11 cellular contexts compared by ENCODE assay signal in the genomic region with DNA sequence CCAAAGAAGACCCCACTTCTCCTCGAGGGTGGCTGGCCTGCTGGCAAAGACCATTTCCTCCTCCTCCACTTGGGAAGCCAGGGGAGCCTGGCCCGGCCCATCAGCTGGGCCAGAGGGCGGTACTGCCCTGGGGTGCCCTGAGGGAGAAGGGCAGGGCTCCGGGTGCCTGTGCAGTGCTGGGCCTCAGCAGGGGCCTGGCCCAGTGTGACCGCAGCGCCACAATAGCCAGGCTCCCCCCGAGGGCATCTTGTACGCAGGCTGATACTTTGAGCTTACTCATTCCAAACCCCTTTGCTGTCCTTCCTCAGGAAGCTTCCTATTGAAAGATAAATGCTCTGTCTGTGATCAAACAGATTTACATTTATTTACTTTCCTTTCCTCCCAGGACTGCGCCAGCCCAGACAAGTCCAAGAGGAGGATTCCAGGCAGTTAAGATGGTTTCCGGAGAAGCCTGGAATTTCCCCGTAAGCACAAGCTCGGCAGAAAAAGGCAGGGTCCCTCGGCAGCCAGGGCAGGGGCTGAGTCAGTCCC.
DNase-seq lines count a peak whose midpoint lies in the region; ATAC-seq, FAIRE-seq and TF ChIP-seq lines count a peak whose summit lies in the region.
"Had no signal": no experiment of that assay in that cellular context is flagged by ENCODE, and none has a peak within 500 bp of the region (broad histone marks: within the 10 kb centered on the region; RNA-seq: fewer than 3 reads in every experiment).

No MANE protein-coding gene starts in this region.

- ATAC-seq in A549 (peak in 1 of 2 experiments; percentile 42; a peak in 2 of 6 replicates), HG03521 (IDR thresholded peaks at IDR 0.05; ENCODE audit: unreplicated experiment) (no peak), GM18511 (IDR thresholded peaks at IDR 0.05; ENCODE audit: unreplicated experiment) (no peak)
- ATAC-seq: mucosa of descending colon, T-cell had no signal

- no peak for TF ChIP-seq RAD21 in A549 (conservative IDR thresholded peaks at IDR 0.05 in 1 of 2, IDR thresholded peaks at IDR 0.05 in 1 of 2)

- no peaks in the 10 kb centered on the region for H3K9me3 ChIP-seq in A549
- no peaks in the 10 kb centered on the region for H3K9me3 ChIP-seq in CD8-positive, alpha-beta memory T cell (ENCODE audit: low read length)
- H3K9me3 ChIP-seq: mucosa of descending colon had no signal

- H3K9me3 Mint-ChIP-seq in mesothelial cell of epicardium: no peaks in the 10 kb centered on the region
- no peaks in the 10 kb centered on the region for H3K9me3 Mint-ChIP-seq in CD8-positive, alpha-beta memory T cell
- H3K9me3 Mint-ChIP-seq: T-cell had no signal

- no peak overlapping the region for H3K4me3 ChIP-seq in A549
- no peak overlapping the region for H3K4me3 ChIP-seq in CD8-positive, alpha-beta memory T cell (ENCODE audit: low read length)
- H3K4me3 ChIP-seq: mucosa of descending colon had no signal

- peaks cover 26% of the 10 kb centered on the region for H3K4me1 ChIP-seq in A549
- no peaks in the 10 kb centered on the region for H3K4me1 ChIP-seq in CD8-positive, alpha-beta memory T cell (ENCODE audit: insufficient read depth, low read length)

- no peaks in the 10 kb centered on the region for H3K36me3 ChIP-seq in CD8-positive, alpha-beta memory T cell (ENCODE audit: insufficient read depth, low read length)

- no peaks in the 10 kb centered on the region for H3K27me3 ChIP-seq in CD8-positive, alpha-beta memory T cell (ENCODE audit: insufficient read depth, low read length, poor library complexity, severe bottlenecking)

- peaks cover 2% of the 10 kb centered on the region for H3K27me3 Mint-ChIP-seq in mesothelial cell of epicardium (ENCODE audit: low read depth)
- H3K27me3 Mint-ChIP-seq in CD8-positive, alpha-beta memory T cell: peaks cover 3 to 19% of the 10 kb centered on the region in 2 donors

- TF ChIP-seq CTCF in A549 (IDR thresholded peaks at IDR 0.05) (no peak), mesothelial cell of epicardium (IDR thresholded peaks at IDR 0.05; ENCODE audit: unreplicated experiment) (no peak)

- no peak for FAIRE-seq in A549 (lab: Jason Lieb, UNC)

- WGBS in A549 (ENCODE audit: missing lambda C conversion rate): 39% methylated on average over 10 of the region's 13 CpGs

- no peak overlapping the region for H3K4me3 Mint-ChIP-seq in mesothelial cell of epicardium
- H3K4me3 Mint-ChIP-seq in CD8-positive, alpha-beta memory T cell: no peak overlapping the region
- H3K4me3 Mint-ChIP-seq: T-cell had no signal

- DNase-seq in A549 (ENCODE audit: low read depth in 1 of 2, low spot score in 1 of 2) (peak; percentile 14), NCI-H146 treated with DMSO at 0.1 percent for 48 hours (lab: John Stamatoyannopoulos, UW; ENCODE audit: unreplicated experiment) (peak; percentile 77), dermis blood vessel endothelial cell (peak; percentile 91), mesothelial cell of epicardium (ENCODE audit: low spot score in 2 of 2, unreplicated experiment in 2 of 2) (peak in 1 of 2 experiments; percentile 55), NCI-H1436 treated with DMSO at 0.1 percent for 48 hours (lab: John Stamatoyannopoulos, UW) (no peak)
- no peak for DNase-seq in CD8-positive, alpha-beta memory T cell
- DNase-seq: mucosa of descending colon, NCI-H1417 treated with DMSO at 0.1 percent for 48 hours, T-cell had no signal

- H3K4me2 ChIP-seq in A549: peak overlapping the region; percentile 32; the same call in 2 of the 3 replicates

- no peak for TF ChIP-seq POLR2A in A549 (IDR thresholded peaks at IDR 0.05; ENCODE audit: low read length)

- CTCF ChIA-PET in A549 (lab: Yijun Ruan, JAX): interaction anchor here (1.3 kb wide), 1 partner anchor 28 kb away, joined by 3 read pairs; no protein-coding TSS in a partner anchor
- CTCF ChIA-PET in CD8-positive, alpha-beta memory T cell (lab: Charles Lee): interaction anchor here (1.2 kb wide), 1 partner anchor 240 kb away, joined by 4 read pairs; a partner anchor contains a TSS

- no peaks in the 10 kb centered on the region for H3K36me3 Mint-ChIP-seq in mesothelial cell of epicardium
- H3K36me3 Mint-ChIP-seq in CD8-positive, alpha-beta memory T cell: peaks cover 0 to 2% (median 0%) of the 10 kb centered on the region in 3 donors
- H3K36me3 Mint-ChIP-seq: T-cell had no signal

- H3K27ac ChIP-seq in A549: peak overlapping the region in 1 of 2 experiments; percentile 72; a peak in 4 of 6 replicates
- no peak overlapping the region for H3K27ac ChIP-seq in CD8-positive, alpha-beta memory T cell (ENCODE audit: low read depth, low read length)

- peak overlapping the region; percentile 97 for H3K27ac Mint-ChIP-seq in mesothelial cell of epicardium
- H3K27ac Mint-ChIP-seq in CD8-positive, alpha-beta memory T cell: no peak overlapping the region
- H3K27ac Mint-ChIP-seq: T-cell had no signal

- peaks cover 37% of the 10 kb centered on the region for H3K4me1 Mint-ChIP-seq in mesothelial cell of epicardium
- no peaks in the 10 kb centered on the region for H3K4me1 Mint-ChIP-seq in CD8-positive, alpha-beta memory T cell
- H3K4me1 Mint-ChIP-seq: T-cell had no signal

- POLR2A ChIA-PET in A549 (lab: Yijun Ruan, JAX): no interaction called here
- POLR2A ChIA-PET in CD8-positive, alpha-beta memory T cell (lab: Charles Lee): no interaction called here

- no peak for TF ChIP-seq EP300 in A549 (IDR thresholded peaks at IDR 0.05)

TF ChIP-seq in A549, 52 proteins besides CTCF, POLR2A, EP300 and RAD21:
- TF ChIP-seq, protein P1, sequence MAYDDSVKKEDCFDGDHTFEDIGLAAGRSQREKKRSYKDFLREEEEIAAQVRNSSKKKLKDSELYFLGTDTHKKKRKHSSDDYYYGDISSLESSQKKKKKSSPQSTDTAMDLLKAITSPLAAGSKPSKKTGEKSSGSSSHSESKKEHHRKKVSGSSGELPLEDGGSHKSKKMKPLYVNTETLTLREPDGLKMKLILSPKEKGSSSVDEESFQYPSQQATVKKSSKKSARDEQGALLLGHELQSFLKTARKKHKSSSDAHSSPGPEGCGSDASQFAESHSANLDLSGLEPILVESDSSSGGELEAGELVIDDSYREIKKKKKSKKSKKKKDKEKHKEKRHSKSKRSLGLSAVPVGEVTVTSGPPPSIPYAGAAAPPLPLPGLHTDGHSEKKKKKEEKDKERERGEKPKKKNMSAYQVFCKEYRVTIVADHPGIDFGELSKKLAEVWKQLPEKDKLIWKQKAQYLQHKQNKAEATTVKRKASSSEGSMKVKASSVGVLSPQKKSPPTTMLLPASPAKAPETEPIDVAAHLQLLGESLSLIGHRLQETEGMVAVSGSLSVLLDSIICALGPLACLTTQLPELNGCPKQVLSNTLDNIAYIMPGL (CRISPR knock-in tag; IDR thresholded peaks at IDR 0.05; ENCODE audit: borderline replicate concordance): no peak

Comparison
In these comparisons a context has a peak if more than half of its experiments do, and no peak if none do; other contexts are left out.
1. DNase-seq: peak in A549 (2 of 2), NCI-H146 treated with DMSO at 0.1 percent for 48 hours (single experiment) and dermis blood vessel endothelial cell (single experiment); none in CD8-positive, alpha-beta memory T cell (0 of 5) and NCI-H1436 treated with DMSO at 0.1 percent for 48 hours (single experiment).